Comparison of ENCODE assay signal across 41 cellular contexts in genomic region chr2:151243468-151243867, GRCh38.
"Had no signal": no experiment of that assay in that cellular context is flagged by ENCODE, and none has a peak within 500 bp of the region (broad histone marks: within the 10 kb centered on the region; RNA-seq: fewer than 3 reads in every experiment).

No MANE protein-coding gene starts in this region.

- H3K9me3 ChIP-seq: adrenal gland had no signal

- H3K4me3 Mint-ChIP-seq: activated naive CD4-positive, alpha-beta T cell treated with anti-CD3 and anti-CD28 coated beads for 36 hours; activated naive CD4-positive, alpha-beta T cell treated with anti-CD3 and anti-CD28 coated beads, Interleukin-2, amount 10 ng/mL, durations not matched to agents 7 days and 5 days; activated naive CD4-positive, alpha-beta T cell treated with anti-CD3 and anti-CD28 coated beads, Interleukin-2, amount 50 U/mL, for 24 hours; activated naive CD8-positive, alpha-beta T cell; activated naive CD8-positive, alpha-beta T cell treated with anti-CD3 and anti-CD28 coated beads for 36 hours; activated naive CD8-positive, alpha-beta T cell treated with anti-CD3 and anti-CD28 coated beads, Interleukin-2, amount 10 ng/mL, durations not matched to agents 7 days and 5 days; activated naive CD8-positive, alpha-beta T cell treated with anti-CD3 and anti-CD28 coated beads, Interleukin-2, amount 50 U/mL, for 24 hours; activated T-cell treated with anti-CD3 and anti-CD28 coated beads, Interleukin-2, amount 50 U/mL, for 24 hours; activated T-cell treated with anti-CD3 and anti-CD28 coated beads, Interleukin-2, amount 50 U/mL, for 4 hours; activated T-cell treated with anti-CD3 and anti-CD28 coated beads, Interleukin-2, amount 50 U/mL, for 72 hours; activated T-helper 1 cell treated with anti-CD3 and anti-CD28 coated beads, Interleukin-12 subunit alpha, Interleukin-12 subunit beta, Interleukin-2, Interleukin-4 antibody, amounts not matched to agents 30 ng/mL and 10 ng/mL and 1 ng/mL, durations not matched to agents 14 hours and 24 hours and 36 hours; activated T-helper 17 cell treated with anti-CD3 and anti-CD28 coated beads, Interleukin-2, amount 50 U/mL, for 72 hours; brain; central memory CD8-positive, alpha-beta T cell had no signal

- FAIRE-seq: astrocyte, bronchial epithelial cell had no signal

- H3K27me3 Mint-ChIP-seq: activated naive CD4-positive, alpha-beta T cell treated with anti-CD3 and anti-CD28 coated beads, Interleukin-2, amount 50 U/mL, for 24 hours; activated naive CD8-positive, alpha-beta T cell; activated naive CD8-positive, alpha-beta T cell treated with anti-CD3 and anti-CD28 coated beads for 36 hours; activated naive CD8-positive, alpha-beta T cell treated with anti-CD3 and anti-CD28 coated beads, Interleukin-2, amount 50 U/mL, for 24 hours; activated T-cell treated with anti-CD3 and anti-CD28 coated beads, Interleukin-2, amount 50 U/mL, for 24 hours; central memory CD8-positive, alpha-beta T cell had no signal

- H3K27ac ChIP-seq: adrenal gland, ascending aorta, body of pancreas, brain microvascular endothelial cell, breast epithelium, cardiac muscle cell had no signal

- ATAC-seq: activated naive CD4-positive, alpha-beta T cell treated with anti-CD3 and anti-CD28 coated beads, Interleukin-2, amount 50 U/mL, for 72 hours; activated naive CD8-positive, alpha-beta T cell treated with anti-CD3 and anti-CD28 coated beads, Interleukin-2, amount 50 U/mL, for 24 hours; activated T-cell treated with anti-CD3 and anti-CD28 coated beads, Interleukin-2, amount 50 U/mL, for 4 hours; activated T-cell treated with anti-CD3 and anti-CD28 coated beads, Interleukin-2, amount 50 U/mL, for 72 hours; activated T-helper 17 cell treated with anti-CD3 and anti-CD28 coated beads, Interleukin-2, amount 50 U/mL, for 72 hours; body of pancreas had no signal

- H3K36me3 ChIP-seq: adrenal gland, brain microvascular endothelial cell, cardiac muscle cell had no signal

- H3K9me3 Mint-ChIP-seq: central memory CD8-positive, alpha-beta T cell had no signal

- DNase-seq: activated effector memory CD4-positive, alpha-beta T cell treated with anti-CD3 and anti-CD28 coated beads, Interleukin-2, amount 50 U/mL, for 16 hours; activated effector memory CD4-positive, alpha-beta T cell treated with Interleukin-2 at 50 U/mL for 16 hours; activated gamma-delta T cell; activated gamma-delta T cell treated with Interleukin-2 at 50 U/mL for 16 hours; activated naive CD4-positive, alpha-beta T cell; activated naive CD4-positive, alpha-beta T cell treated with anti-CD3 and anti-CD28 coated beads for 36 hours; activated naive CD4-positive, alpha-beta T cell treated with anti-CD3 and anti-CD28 coated beads, Interleukin-2, amount 10 ng/mL, durations not matched to agents 7 days and 5 days; activated naive CD4-positive, alpha-beta T cell treated with anti-CD3 and anti-CD28 coated beads, Interleukin-2, amount 50 U/mL, for 16 hours; activated naive CD4-positive, alpha-beta T cell treated with Interleukin-2 at 50 U/mL for 16 hours; activated naive CD8-positive, alpha-beta T cell treated with anti-CD3 and anti-CD28 coated beads for 36 hours; activated naive CD8-positive, alpha-beta T cell treated with anti-CD3 and anti-CD28 coated beads, Interleukin-2, amount 10 ng/mL, durations not matched to agents 7 days and 5 days; activated naive CD8-positive, alpha-beta T cell treated with anti-CD3 and anti-CD28 coated beads, Interleukin-2, amount 50 U/mL, for 24 hours; activated T-cell treated with anti-CD3 and anti-CD28 coated beads for 4 hours; activated T-cell treated with anti-CD3 and anti-CD28 coated beads, Interleukin-2, amount 50 U/mL, for 1 hour; activated T-cell treated with anti-CD3 and anti-CD28 coated beads, Interleukin-2, amount 50 U/mL, for 24 hours; activated T-cell treated with anti-CD3 and anti-CD28 coated beads, Interleukin-2, amount 50 U/mL, for 4 hours; activated T-cell treated with anti-CD3 and anti-CD28 coated beads, Interleukin-2, amount 50 U/mL, for 48 hours; activated T-cell treated with anti-CD3 and anti-CD28 coated beads, Interleukin-2, amount 50 U/mL, for 72 hours; adrenal gland; amniotic stem cell; amygdala; anterior cingulate cortex; aorta; body of pancreas; brain microvascular endothelial cell; caudate nucleus; central memory CD4-positive, alpha-beta T cell; cerebellar nuclear complex had no signal

- H3K27me3 ChIP-seq: adrenal gland, ascending aorta, body of pancreas, brain microvascular endothelial cell, breast epithelium, cardiac muscle cell had no signal

- H3K4me3 ChIP-seq: adrenal gland, ascending aorta, body of pancreas, breast epithelium, cardiac muscle cell had no signal

- H3K4me1 Mint-ChIP-seq: activated naive CD4-positive, alpha-beta T cell treated with anti-CD3 and anti-CD28 coated beads, Interleukin-2, amount 10 ng/mL, durations not matched to agents 7 days and 5 days; activated naive CD4-positive, alpha-beta T cell treated with anti-CD3 and anti-CD28 coated beads, Interleukin-2, amount 50 U/mL, for 24 hours; activated naive CD8-positive, alpha-beta T cell treated with anti-CD3 and anti-CD28 coated beads, Interleukin-2, amount 10 ng/mL, durations not matched to agents 7 days and 5 days; activated naive CD8-positive, alpha-beta T cell treated with anti-CD3 and anti-CD28 coated beads, Interleukin-2, amount 50 U/mL, for 24 hours; activated T-helper 17 cell treated with anti-CD3 and anti-CD28 coated beads, Interleukin-2, amount 50 U/mL, for 72 hours; central memory CD8-positive, alpha-beta T cell had no signal

- H3K27ac Mint-ChIP-seq: activated naive CD4-positive, alpha-beta T cell treated with anti-CD3 and anti-CD28 coated beads for 36 hours; activated naive CD4-positive, alpha-beta T cell treated with anti-CD3 and anti-CD28 coated beads, Interleukin-2, amount 10 ng/mL, durations not matched to agents 7 days and 5 days; activated naive CD4-positive, alpha-beta T cell treated with anti-CD3 and anti-CD28 coated beads, Interleukin-2, amount 50 U/mL, for 24 hours; activated naive CD4-positive, alpha-beta T cell treated with anti-CD3 and anti-CD28 coated beads, Interleukin-2, amount 50 U/mL, for 72 hours; activated naive CD8-positive, alpha-beta T cell; activated naive CD8-positive, alpha-beta T cell treated with anti-CD3 and anti-CD28 coated beads for 36 hours; activated naive CD8-positive, alpha-beta T cell treated with anti-CD3 and anti-CD28 coated beads, Interleukin-2, amount 10 ng/mL, durations not matched to agents 7 days and 5 days; activated naive CD8-positive, alpha-beta T cell treated with anti-CD3 and anti-CD28 coated beads, Interleukin-2, amount 50 U/mL, for 24 hours; activated T-cell treated with anti-CD3 and anti-CD28 coated beads, Interleukin-2, amount 50 U/mL, for 24 hours; activated T-cell treated with anti-CD3 and anti-CD28 coated beads, Interleukin-2, amount 50 U/mL, for 72 hours; activated T-helper 1 cell treated with anti-CD3 and anti-CD28 coated beads, Interleukin-12 subunit alpha, Interleukin-12 subunit beta, Interleukin-2, Interleukin-4 antibody, amounts not matched to agents 30 ng/mL and 10 ng/mL and 1 ng/mL, durations not matched to agents 14 hours and 24 hours and 36 hours; activated T-helper 17 cell treated with anti-CD3 and anti-CD28 coated beads, Interleukin-2, amount 50 U/mL, for 72 hours; activated T-helper 2 cell treated with anti-CD3 and anti-CD28 coated beads, Interferon-gamma antibody, Interleukin-2, Interleukin-4, amounts not matched to agents 10 μg/mL and 5 μg/mL and 100 μg/mL, durations not matched to agents 14 hours and 24 hours and 36 hours; brain had no signal

- H3K4me1 ChIP-seq: ascending aorta, body of pancreas, breast epithelium had no signal
